1 cellular context compared by ENCODE assay signal in the genomic region with DNA sequence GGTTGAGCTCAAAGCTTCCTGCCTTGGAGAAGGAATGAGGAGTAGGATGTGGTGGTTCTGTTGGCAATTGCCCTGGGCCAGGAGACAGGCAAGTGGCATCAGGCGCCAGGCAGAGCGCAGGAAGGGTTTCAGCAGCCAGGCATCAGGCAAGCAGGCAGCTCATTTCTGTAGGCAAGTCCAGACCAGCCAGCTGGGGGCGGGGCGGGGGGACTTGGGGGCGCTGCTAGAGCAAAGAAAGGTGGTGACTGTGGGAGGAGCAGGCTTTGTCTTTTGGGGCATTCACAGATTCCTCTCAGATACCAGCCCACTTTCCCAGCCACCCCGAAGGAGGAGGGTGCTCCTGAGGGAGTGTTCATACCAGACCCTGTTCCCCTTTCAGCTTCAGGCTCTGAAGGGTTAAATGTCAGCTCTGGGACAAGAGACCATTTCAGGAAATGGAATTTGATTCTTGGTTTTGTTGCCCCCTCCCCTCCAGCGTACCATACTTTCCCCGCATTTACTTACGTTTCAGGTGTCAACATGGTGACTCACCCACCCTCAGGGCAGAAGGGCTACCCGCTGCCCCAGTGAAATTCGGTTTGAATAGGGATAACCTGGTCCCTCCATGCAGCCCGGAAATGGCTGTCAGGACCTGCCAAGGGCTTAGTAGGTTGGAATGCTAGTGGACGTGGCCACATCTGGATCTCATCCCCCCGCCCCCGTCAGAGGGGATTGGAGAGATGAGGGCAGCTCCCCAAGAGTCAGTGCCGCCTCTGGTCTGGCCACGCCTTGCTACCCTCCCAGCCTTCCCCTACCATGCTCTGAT.
A peak's percentile ranks its signal among the peaks of the same experiment; 100 is the strongest.
TF ChIP-seq lines count a peak whose summit lies in the region.

No MANE protein-coding gene starts in this region.

TF ChIP-seq in HEK293, 187 proteins besides CTCF, POLR2A, EP300 and RAD21 (continued from another document and continues in another):
- TF ChIP-seq, protein P1, sequence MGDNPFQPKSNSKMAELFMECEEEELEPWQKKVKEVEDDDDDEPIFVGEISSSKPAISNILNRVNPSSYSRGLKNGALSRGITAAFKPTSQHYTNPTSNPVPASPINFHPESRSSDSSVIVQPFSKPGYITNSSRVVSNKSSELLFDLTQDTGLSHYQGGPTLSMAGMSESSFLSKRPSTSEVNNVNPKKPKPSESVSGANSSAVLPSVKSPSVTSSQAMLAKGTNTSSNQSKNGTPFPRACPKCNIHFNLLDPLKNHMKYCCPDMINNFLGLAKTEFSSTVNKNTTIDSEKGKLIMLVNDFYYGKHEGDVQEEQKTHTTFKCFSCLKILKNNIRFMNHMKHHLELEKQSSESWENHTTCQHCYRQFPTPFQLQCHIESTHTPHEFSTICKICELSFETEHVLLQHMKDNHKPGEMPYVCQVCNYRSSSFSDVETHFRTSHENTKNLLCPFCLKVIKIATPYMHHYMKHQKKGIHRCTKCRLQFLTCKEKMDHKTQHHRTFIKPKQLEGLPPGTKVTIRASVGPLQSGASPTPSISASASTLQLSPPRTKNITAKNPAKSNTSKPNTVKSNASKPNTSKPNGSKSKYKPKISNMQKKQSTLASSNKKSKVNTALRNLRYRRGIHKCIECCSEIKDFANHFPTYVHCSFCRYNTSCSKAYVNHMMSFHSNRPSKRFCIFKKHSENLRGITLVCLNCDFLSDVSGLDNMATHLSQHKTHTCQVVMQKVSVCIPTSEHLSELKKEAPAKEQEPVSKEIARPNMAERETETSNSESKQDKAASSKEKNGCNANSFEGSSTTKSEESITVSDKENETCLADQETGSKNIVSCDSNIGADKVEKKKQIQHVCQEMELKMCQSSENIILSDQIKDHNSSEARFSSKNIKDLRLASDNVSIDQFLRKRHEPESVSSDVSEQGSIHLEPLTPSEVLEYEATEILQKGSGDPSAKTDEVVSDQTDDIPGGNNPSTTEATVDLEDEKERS (tag by site-specific recombination; IDR thresholded peaks at IDR 0.05), result peak; percentile 53; the same call in 1 of the 2 replicates
- TF ChIP-seq ZXDB (tag by site-specific recombination; IDR thresholded peaks at IDR 0.05) (peak; percentile 51; the same call in 1 of the 2 replicates), ZNF391 (tag by site-specific recombination; IDR thresholded peaks at IDR 0.05; ENCODE audit: borderline replicate concordance, low read depth) (0 out of 2 replicates have a peak, but pooled peaks have one; percentile 67), ZNF654 (tag by site-specific recombination; IDR thresholded peaks at IDR 0.05; ENCODE audit: low read depth) (no peak), ZNF175 (tag by site-specific recombination; IDR thresholded peaks at IDR 0.05) (no peak), HOXC10 (CRISPR knock-in tag; IDR thresholded peaks at IDR 0.05) (0 out of 2 replicates have a peak, but pooled peaks have one; percentile 73), ZNF302 (tag by site-specific recombination; IDR thresholded peaks at IDR 0.05; ENCODE audit: low read depth) (no peak), HOXD13 (CRISPR knock-in tag; IDR thresholded peaks at IDR 0.05; ENCODE audit: borderline replicate concordance) (no peak), ZNF266 (tag by site-specific recombination; IDR thresholded peaks at IDR 0.05; ENCODE audit: low read depth) (no peak), IKZF3 (tag by site-specific recombination; IDR thresholded peaks at IDR 0.05) (peak; percentile 65; the same call in 1 of the 2 replicates), ZNF664 (tag by site-specific recombination; IDR thresholded peaks at IDR 0.05) (no peak), PRDM2 (tag by site-specific recombination; IDR thresholded peaks at IDR 0.05; ENCODE audit: borderline replicate concordance) (no peak), ZNF140 (tag by site-specific recombination; IDR thresholded peaks at IDR 0.05) (no peak), ZNF585B (tag by site-specific recombination; IDR thresholded peaks at IDR 0.05) (no peak), MZF1 (tag by site-specific recombination; IDR thresholded peaks at IDR 0.05; ENCODE audit: borderline replicate concordance) (peak; percentile 19; the same call in 1 of the 2 replicates), ZNF830 (tag by site-specific recombination; IDR thresholded peaks at IDR 0.05; ENCODE audit: low read depth) (no peak), ZNF214 (tag by site-specific recombination; IDR thresholded peaks at IDR 0.05; ENCODE audit: borderline replicate concordance) (no peak), ZNF530 (tag by site-specific recombination; IDR thresholded peaks at IDR 0.05; ENCODE audit: low read depth) (no peak), ZFP69B (tag by site-specific recombination; IDR thresholded peaks at IDR 0.05) (peak; percentile 31; the same call in 1 of the 2 replicates), ZNF132 (tag by site-specific recombination; IDR thresholded peaks at IDR 0.05; ENCODE audit: borderline replicate concordance) (no peak), ZNF404 (tag by site-specific recombination; IDR thresholded peaks at IDR 0.05) (no peak), YY1 (tag by site-specific recombination; IDR thresholded peaks at IDR 0.05) (no peak), ZNF560 (tag by site-specific recombination; IDR thresholded peaks at IDR 0.05; ENCODE audit: borderline replicate concordance) (no peak), ZNF138 (tag by site-specific recombination; IDR thresholded peaks at IDR 0.05; ENCODE audit: borderline replicate concordance) (no peak), ZNF184 (tag by site-specific recombination; IDR thresholded peaks at IDR 0.05) (peak; percentile 68; the same call in 1 of the 2 replicates), ZNF768 (tag by site-specific recombination; IDR thresholded peaks at IDR 0.05) (no peak), ZNF624 (tag by site-specific recombination; IDR thresholded peaks at IDR 0.05) (no peak), ZNF366 (tag by site-specific recombination; conservative IDR thresholded peaks at IDR 0.05) (peak; percentile 75), ZNF398 (tag by site-specific recombination; IDR thresholded peaks at IDR 0.05) (peak; percentile 68), ZNF24 (tag by site-specific recombination; IDR thresholded peaks at IDR 0.05) (no peak), ZNF423 (tag by site-specific recombination; IDR thresholded peaks at IDR 0.05) (no peak), ZNF76 (tag by site-specific recombination; IDR thresholded peaks at IDR 0.05; ENCODE audit: borderline replicate concordance, low read depth) (no peak)
- TF ChIP-seq, protein P2, sequence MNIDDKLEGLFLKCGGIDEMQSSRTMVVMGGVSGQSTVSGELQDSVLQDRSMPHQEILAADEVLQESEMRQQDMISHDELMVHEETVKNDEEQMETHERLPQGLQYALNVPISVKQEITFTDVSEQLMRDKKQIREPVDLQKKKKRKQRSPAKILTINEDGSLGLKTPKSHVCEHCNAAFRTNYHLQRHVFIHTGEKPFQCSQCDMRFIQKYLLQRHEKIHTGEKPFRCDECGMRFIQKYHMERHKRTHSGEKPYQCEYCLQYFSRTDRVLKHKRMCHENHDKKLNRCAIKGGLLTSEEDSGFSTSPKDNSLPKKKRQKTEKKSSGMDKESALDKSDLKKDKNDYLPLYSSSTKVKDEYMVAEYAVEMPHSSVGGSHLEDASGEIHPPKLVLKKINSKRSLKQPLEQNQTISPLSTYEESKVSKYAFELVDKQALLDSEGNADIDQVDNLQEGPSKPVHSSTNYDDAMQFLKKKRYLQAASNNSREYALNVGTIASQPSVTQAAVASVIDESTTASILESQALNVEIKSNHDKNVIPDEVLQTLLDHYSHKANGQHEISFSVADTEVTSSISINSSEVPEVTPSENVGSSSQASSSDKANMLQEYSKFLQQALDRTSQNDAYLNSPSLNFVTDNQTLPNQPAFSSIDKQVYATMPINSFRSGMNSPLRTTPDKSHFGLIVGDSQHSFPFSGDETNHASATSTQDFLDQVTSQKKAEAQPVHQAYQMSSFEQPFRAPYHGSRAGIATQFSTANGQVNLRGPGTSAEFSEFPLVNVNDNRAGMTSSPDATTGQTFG (tag by site-specific recombination; IDR thresholded peaks at IDR 0.05; ENCODE audit: borderline replicate concordance), result no peak
- TF ChIP-seq, protein P3, sequence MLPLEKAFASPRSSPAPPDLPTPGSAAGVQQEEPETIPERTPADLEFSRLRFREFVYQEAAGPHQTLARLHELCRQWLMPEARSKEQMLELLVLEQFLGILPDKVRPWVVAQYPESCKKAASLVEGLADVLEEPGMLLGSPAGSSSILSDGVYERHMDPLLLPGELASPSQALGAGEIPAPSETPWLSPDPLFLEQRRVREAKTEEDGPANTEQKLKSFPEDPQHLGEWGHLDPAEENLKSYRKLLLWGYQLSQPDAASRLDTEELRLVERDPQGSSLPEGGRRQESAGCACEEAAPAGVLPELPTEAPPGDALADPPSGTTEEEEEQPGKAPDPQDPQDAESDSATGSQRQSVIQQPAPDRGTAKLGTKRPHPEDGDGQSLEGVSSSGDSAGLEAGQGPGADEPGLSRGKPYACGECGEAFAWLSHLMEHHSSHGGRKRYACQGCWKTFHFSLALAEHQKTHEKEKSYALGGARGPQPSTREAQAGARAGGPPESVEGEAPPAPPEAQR (tag by site-specific recombination; IDR thresholded peaks at IDR 0.05), result no peak
- TF ChIP-seq, protein P4, sequence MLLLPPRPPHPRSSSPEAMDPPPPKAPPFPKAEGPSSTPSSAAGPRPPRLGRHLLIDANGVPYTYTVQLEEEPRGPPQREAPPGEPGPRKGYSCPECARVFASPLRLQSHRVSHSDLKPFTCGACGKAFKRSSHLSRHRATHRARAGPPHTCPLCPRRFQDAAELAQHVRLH (tag by site-specific recombination; IDR thresholded peaks at IDR 0.05), result no peak
- TF ChIP-seq, protein P5, sequence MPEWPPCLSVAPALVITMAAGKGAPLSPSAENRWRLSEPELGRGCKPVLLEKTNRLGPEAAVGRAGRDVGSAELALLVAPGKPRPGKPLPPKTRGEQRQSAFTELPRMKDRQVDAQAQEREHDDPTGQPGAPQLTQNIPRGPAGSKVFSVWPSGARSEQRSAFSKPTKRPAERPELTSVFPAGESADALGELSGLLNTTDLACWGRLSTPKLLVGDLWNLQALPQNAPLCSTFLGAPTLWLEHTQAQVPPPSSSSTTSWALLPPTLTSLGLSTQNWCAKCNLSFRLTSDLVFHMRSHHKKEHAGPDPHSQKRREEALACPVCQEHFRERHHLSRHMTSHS (tag by site-specific recombination; IDR thresholded peaks at IDR 0.05), result no peak
- TF ChIP-seq, protein P6, sequence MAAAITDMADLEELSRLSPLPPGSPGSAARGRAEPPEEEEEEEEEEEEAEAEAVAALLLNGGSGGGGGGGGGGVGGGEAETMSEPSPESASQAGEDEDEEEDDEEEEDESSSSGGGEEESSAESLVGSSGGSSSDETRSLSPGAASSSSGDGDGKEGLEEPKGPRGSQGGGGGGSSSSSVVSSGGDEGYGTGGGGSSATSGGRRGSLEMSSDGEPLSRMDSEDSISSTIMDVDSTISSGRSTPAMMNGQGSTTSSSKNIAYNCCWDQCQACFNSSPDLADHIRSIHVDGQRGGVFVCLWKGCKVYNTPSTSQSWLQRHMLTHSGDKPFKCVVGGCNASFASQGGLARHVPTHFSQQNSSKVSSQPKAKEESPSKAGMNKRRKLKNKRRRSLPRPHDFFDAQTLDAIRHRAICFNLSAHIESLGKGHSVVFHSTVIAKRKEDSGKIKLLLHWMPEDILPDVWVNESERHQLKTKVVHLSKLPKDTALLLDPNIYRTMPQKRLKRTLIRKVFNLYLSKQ (tag by site-specific recombination; IDR thresholded peaks at IDR 0.05; ENCODE audit: borderline replicate concordance), result no peak
